1 cellular context compared by ENCODE assay signal in the genomic region with DNA sequence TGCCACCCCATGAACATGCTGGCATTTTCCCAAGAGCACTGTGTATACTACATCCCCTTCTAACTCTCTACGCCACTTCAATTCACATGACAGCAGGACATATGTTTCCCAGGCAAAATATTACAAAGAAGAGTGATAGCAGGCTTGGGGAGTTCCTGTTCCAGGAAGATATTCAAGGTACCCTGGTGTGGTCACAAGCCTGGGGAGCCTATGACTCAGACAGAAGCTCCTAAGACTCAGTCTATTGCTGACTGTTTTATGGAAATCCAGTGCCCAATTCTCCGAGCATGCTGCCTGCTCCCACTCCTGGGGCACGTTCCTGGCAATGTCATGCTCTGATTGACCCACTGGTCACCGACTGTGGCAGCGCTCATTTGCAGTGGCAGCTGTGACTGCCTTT.
TF ChIP-seq lines count a peak whose summit lies in the region.

No MANE protein-coding gene starts in this region.

TF ChIP-seq in HEK293, 187 proteins besides CTCF, POLR2A, EP300 and RAD21 (continued from another document):
- 0 out of 2 replicates have a peak, but pooled peaks have one; percentile 8 for TF ChIP-seq ZBTB44 (tag by site-specific recombination; IDR thresholded peaks at IDR 0.05)
- TF ChIP-seq OSR2 (tag by site-specific recombination; IDR thresholded peaks at IDR 0.05), result peak; percentile 70
- TF ChIP-seq ZNF175 (tag by site-specific recombination; IDR thresholded peaks at IDR 0.05), result no peak
- 0 out of 2 replicates have a peak, but pooled peaks have one; percentile 27 for TF ChIP-seq MZF1 (tag by site-specific recombination; IDR thresholded peaks at IDR 0.05; ENCODE audit: borderline replicate concordance)
- TF ChIP-seq GLIS2 (tag by site-specific recombination; IDR thresholded peaks at IDR 0.05), result peak; percentile 41
- TF ChIP-seq, protein P1, sequence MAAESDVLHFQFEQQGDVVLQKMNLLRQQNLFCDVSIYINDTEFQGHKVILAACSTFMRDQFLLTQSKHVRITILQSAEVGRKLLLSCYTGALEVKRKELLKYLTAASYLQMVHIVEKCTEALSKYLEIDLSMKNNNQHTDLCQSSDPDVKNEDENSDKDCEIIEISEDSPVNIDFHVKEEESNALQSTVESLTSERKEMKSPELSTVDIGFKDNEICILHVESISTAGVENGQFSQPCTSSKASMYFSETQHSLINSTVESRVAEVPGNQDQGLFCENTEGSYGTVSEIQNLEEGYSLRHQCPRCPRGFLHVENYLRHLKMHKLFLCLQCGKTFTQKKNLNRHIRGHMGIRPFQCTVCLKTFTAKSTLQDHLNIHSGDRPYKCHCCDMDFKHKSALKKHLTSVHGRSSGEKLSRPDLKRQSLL (tag by site-specific recombination; IDR thresholded peaks at IDR 0.05), result no peak
- TF ChIP-seq ZNF140 (tag by site-specific recombination; IDR thresholded peaks at IDR 0.05), result no peak
- TF ChIP-seq, protein P2, sequence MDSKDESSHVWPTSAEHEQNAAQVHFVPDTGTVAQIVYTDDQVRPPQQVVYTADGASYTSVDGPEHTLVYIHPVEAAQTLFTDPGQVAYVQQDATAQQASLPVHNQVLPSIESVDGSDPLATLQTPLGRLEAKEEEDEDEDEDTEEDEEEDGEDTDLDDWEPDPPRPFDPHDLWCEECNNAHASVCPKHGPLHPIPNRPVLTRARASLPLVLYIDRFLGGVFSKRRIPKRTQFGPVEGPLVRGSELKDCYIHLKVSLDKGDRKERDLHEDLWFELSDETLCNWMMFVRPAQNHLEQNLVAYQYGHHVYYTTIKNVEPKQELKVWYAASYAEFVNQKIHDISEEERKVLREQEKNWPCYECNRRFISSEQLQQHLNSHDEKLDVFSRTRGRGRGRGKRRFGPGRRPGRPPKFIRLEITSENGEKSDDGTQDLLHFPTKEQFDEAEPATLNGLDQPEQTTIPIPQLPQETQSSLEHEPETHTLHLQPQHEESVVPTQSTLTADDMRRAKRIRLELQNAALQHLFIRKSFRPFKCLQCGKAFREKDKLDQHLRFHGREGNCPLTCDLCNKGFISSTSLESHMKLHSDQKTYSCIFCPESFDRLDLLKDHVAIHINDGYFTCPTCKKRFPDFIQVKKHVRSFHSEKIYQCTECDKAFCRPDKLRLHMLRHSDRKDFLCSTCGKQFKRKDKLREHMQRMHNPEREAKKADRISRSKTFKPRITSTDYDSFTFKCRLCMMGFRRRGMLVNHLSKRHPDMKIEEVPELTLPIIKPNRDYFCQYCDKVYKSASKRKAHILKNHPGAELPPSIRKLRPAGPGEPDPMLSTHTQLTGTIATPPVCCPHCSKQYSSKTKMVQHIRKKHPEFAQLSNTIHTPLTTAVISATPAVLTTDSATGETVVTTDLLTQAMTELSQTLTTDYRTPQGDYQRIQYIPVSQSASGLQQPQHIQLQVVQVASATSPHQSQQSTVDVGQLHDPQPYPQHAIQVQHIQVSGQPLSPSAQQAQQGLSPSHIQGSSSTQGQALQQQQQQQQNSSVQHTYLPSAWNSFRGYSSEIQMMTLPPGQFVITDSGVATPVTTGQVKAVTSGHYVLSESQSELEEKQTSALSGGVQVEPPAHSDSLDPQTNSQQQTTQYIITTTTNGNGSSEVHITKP (tag by site-specific recombination; IDR thresholded peaks at IDR 0.05), result peak; percentile 99
- TF ChIP-seq ZNF280D (tag by site-specific recombination; IDR thresholded peaks at IDR 0.05), result no peak
- TF ChIP-seq SP7 (tag by site-specific recombination; IDR thresholded peaks at IDR 0.05), result peak; percentile 18; the same call in 1 of the 2 replicates
- no peak for TF ChIP-seq ZNF660 (tag by site-specific recombination; IDR thresholded peaks at IDR 0.05)
